Comparison of ENCODE assay signal across 12 cellular contexts in genomic region chr1:198934414-198934813, GRCh38.
DNase-seq lines count a peak whose midpoint lies in the region; ATAC-seq and TF ChIP-seq lines count a peak whose summit lies in the region.
"Had no signal": no experiment of that assay in that cellular context is flagged by ENCODE, and none has a peak within 500 bp of the region (broad histone marks: within the 10 kb centered on the region; RNA-seq: fewer than 3 reads in every experiment).

No MANE protein-coding gene starts in this region.

- TF ChIP-seq CTCF in HFF-Myc (IDR thresholded peaks at IDR 0.05; ENCODE audit: low read depth, low read length, missing control alignments) (no peak), breast epithelium (IDR thresholded peaks at IDR 0.05) (no peak), progenitor cell of endocrine pancreas (IDR thresholded peaks at IDR 0.05; ENCODE audit: unreplicated experiment) (no peak), GM23338 (conservative IDR thresholded peaks at IDR 0.05; ENCODE audit: low read depth in 2 of 2) (no peak)

- H3K27me3 ChIP-seq in ACC112 (ENCODE audit: insufficient read depth, low read length) (no peaks in the 10 kb centered on the region), breast epithelium (no peaks in the 10 kb centered on the region), GM23338 (ENCODE audit: insufficient read depth) (no peaks in the 10 kb centered on the region)

- H3K9me2 ChIP-seq in GM23338 (ENCODE audit: insufficient read depth): no peaks in the 10 kb centered on the region

- H3K9me3 ChIP-seq in breast epithelium: no peaks in the 10 kb centered on the region
- H3K9me3 ChIP-seq in mesodermal cell (ENCODE audit: control insufficient read depth, low read length): no peaks in the 10 kb centered on the region

- no peaks in the 10 kb centered on the region for H4K20me1 ChIP-seq in GM23338 (replicated peaks; ENCODE audit: insufficient read depth)

- TF ChIP-seq POLR2A in breast epithelium (IDR thresholded peaks at IDR 0.05): no peak

- no peak overlapping the region for H3K4me2 ChIP-seq in GM23338

- no CpG with 5 or more reads among the region's 2 CpGs for WGBS in mesodermal cell (ENCODE audit: insufficient coverage in 2 of 2), 2 experiments

- H3K4me1 ChIP-seq in ACC112 (ENCODE audit: control insufficient read depth, insufficient read depth, low read length, unreplicated experiment): peaks cover 29% of the 10 kb centered on the region
- no peaks in the 10 kb centered on the region for H3K4me1 ChIP-seq in breast epithelium
- peaks cover 12% of the 10 kb centered on the region for H3K4me1 ChIP-seq in mesodermal cell (ENCODE audit: control insufficient read depth, insufficient read depth, low read length, poor library complexity, severe bottlenecking)
- H3K4me1 ChIP-seq in GM23338 (ENCODE audit: insufficient read depth): peaks cover 38% of the 10 kb centered on the region

- H3K9me3 Mint-ChIP-seq in progenitor cell of endocrine pancreas (ENCODE audit: low read depth): no peaks in the 10 kb centered on the region
- no peaks in the 10 kb centered on the region for H3K9me3 Mint-ChIP-seq in GM23338
- H3K9me3 Mint-ChIP-seq: stimulated activated naive CD8-positive, alpha-beta T cell treated with anti-CD3 and anti-CD28 coated beads, Interleukin-15, Interleukin-2, amounts not matched to agents 100 ng/mL and 50 ng/mL, for 24 hours had no signal

- H3K27ac Mint-ChIP-seq in progenitor cell of endocrine pancreas (no peak overlapping the region), GM23338 (no peak overlapping the region)

- H3K27ac ChIP-seq in ACC112 (ENCODE audit: low read depth, low read length) (peak overlapping the region; percentile 84), breast epithelium (peak overlapping the region; percentile 22 to 23), mesodermal cell (ENCODE audit: low read depth, low read length, severe bottlenecking) (no peak overlapping the region), GM23338 (ENCODE audit: low read depth) (no peak overlapping the region)

- H3F3A ChIP-seq in GM23338 (replicated peaks; ENCODE audit: low read depth): no peaks in the 10 kb centered on the region

- no peaks in the 10 kb centered on the region for H3K36me3 Mint-ChIP-seq in progenitor cell of endocrine pancreas (ENCODE audit: insufficient read depth)
- H3K36me3 Mint-ChIP-seq in GM23338 (ENCODE audit: low read depth): no peaks in the 10 kb centered on the region

- intact Hi-C loops in breast epithelium (cut with DNase I; ENCODE audit: low total_unique reads): no loop called here

- H2AFZ ChIP-seq in ACC112 (ENCODE audit: low read length, unreplicated experiment): no peak overlapping the region
- H2AFZ ChIP-seq in GM23338: no peak overlapping the region

- H3K36me3 ChIP-seq in ACC112 (ENCODE audit: insufficient read depth, low read length) (peaks cover 8% of the 10 kb centered on the region; the same call in 1 of the 2 replicates), breast epithelium (no peaks in the 10 kb centered on the region), mesodermal cell (ENCODE audit: control insufficient read depth, insufficient read depth, low read length) (no peaks in the 10 kb centered on the region), GM23338 (ENCODE audit: insufficient read depth) (no peaks in the 10 kb centered on the region)

- H3K4me1 Mint-ChIP-seq in progenitor cell of endocrine pancreas (ENCODE audit: low read depth) (peaks cover 5% of the 10 kb centered on the region), GM23338 (peaks cover 23% of the 10 kb centered on the region)

- H3K4me3 Mint-ChIP-seq in progenitor cell of endocrine pancreas (ENCODE audit: low read depth) (no peak overlapping the region), GM23338 (no peak overlapping the region)
- H3K4me3 Mint-ChIP-seq: stimulated activated naive CD8-positive, alpha-beta T cell treated with anti-CD3 and anti-CD28 coated beads, Interleukin-15, Interleukin-2, amounts not matched to agents 100 ng/mL and 50 ng/mL, for 24 hours had no signal

- H3K4me3 ChIP-seq in ACC112 (ENCODE audit: low read depth, low read length) (peak overlapping the region; percentile 88), HFF-Myc (replicated peaks; ENCODE audit: low read depth, low read length) (peak overlapping the region; percentile 77), breast epithelium (peak overlapping the region in 2 of 3 donors; percentile 58 to 67), mesodermal cell (ENCODE audit: extremely low read depth, insufficient read depth, low read length, poor library complexity, severe bottlenecking) (peak overlapping the region; percentile 34), GM23338 (no peak overlapping the region)

- no peaks in the 10 kb centered on the region for H3K27me3 Mint-ChIP-seq in progenitor cell of endocrine pancreas
- no peaks in the 10 kb centered on the region for H3K27me3 Mint-ChIP-seq in GM23338 (ENCODE audit: insufficient read depth, low read depth, poor library complexity)
- H3K27me3 Mint-ChIP-seq: stimulated activated naive CD8-positive, alpha-beta T cell treated with anti-CD3 and anti-CD28 coated beads, Interleukin-15, Interleukin-2, amounts not matched to agents 100 ng/mL and 50 ng/mL, for 24 hours had no signal

- DNase-seq in HFF-Myc (ENCODE audit: extremely low read depth, low read depth) (no peak), breast epithelium (ENCODE audit: low spot score in 2 of 2) (no peak), progenitor cell of endocrine pancreas (ENCODE audit: low spot score, unreplicated experiment) (no peak), NCI-H1417 treated with DMSO at 0.1 percent for 48 hours (lab: John Stamatoyannopoulos, UW) (no peak), GM23338 (ENCODE audit: low spot score) (no peak)
- DNase-seq in activated CD4-positive, alpha-beta T cell treated with anti-CD3 and anti-CD28 coated beads, Interleukin-2, amount 50 U/mL, for 4 hours: no peak
- DNase-seq: activated CD8-positive, alpha-beta memory T cell treated with anti-CD3 and anti-CD28 coated beads, Interleukin-2, amount 50 U/mL, for 48 hours; NCI-H2029; stimulated activated CD4-positive, alpha-beta T cell treated with anti-CD3 and anti-CD28 coated beads, Interleukin-12 subunit alpha, Interleukin-12 subunit beta, amount 100 ng/mL, for 4 hours had no signal

- ATAC-seq in GM23338: no peak

- peaks cover 72% of the 10 kb centered on the region for H3K79me2 ChIP-seq in ACC112 (ENCODE audit: control insufficient read depth, insufficient read depth, low read length, unreplicated experiment)
- no peaks in the 10 kb centered on the region for H3K79me2 ChIP-seq in GM23338 (replicated peaks; ENCODE audit: insufficient read depth)

TF ChIP-seq in GM23338, 12 proteins besides CTCF, POLR2A, EP300 and RAD21 (continues in another document):
- TF ChIP-seq ZNF462 (CRISPR knock-in tag; IDR thresholded peaks at IDR 0.05): no peak

Comparison
In these comparisons a context has a peak if more than half of its experiments do, and no peak if none do; other contexts are left out.
1. H3K27ac ChIP-seq: peak in ACC112 (single experiment) and breast epithelium (2 of 2); none in mesodermal cell (single experiment) and GM23338 (single experiment).